In the genomic region with DNA sequence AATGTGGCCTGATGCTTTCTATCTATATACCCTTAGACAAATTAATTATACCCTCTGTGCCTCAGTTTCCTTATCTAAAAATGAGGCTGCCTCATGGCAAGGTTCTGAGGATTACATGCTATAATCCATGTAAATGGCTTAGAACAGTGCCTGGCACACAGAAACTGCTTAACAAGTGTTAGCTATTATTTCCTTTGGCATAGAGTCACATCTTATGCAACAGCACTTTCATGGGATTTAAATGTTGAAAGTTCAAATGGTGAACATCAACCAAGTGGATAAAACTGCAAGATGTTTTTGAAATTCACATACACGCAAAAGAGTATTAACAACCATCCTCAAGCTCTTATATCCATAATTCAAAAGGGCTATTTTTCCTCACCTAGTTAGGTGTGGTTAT, we compare ENCODE assay signal across 31 cellular contexts.
DNase-seq lines count a peak whose midpoint lies in the region; ATAC-seq and TF ChIP-seq lines count a peak whose summit lies in the region.
"Had no signal": no experiment of that assay in that cellular context is flagged by ENCODE, and none has a peak within 500 bp of the region (broad histone marks: within the 10 kb centered on the region; RNA-seq: fewer than 3 reads in every experiment).

No MANE protein-coding gene starts in this region.

- H3K9me3 ChIP-seq in breast epithelium (no peaks in the 10 kb centered on the region), tibial artery (peaks cover 0 to 2% (median 0%) of the 10 kb centered on the region in 3 donors)
- H3K9me3 ChIP-seq: pancreas, upper lobe of left lung had no signal

- H3K36me3 ChIP-seq in breast epithelium, result no peaks in the 10 kb centered on the region
- H3K36me3 ChIP-seq in tibial artery, result no peaks in the 10 kb centered on the region
- H3K36me3 ChIP-seq: cardiac muscle cell, pancreas, sigmoid colon, upper lobe of left lung had no signal

- no TSS peak for BruUV-seq in MCF 10A (replicated peaks; lab: Mats Ljungman, UMichigan)

- TF ChIP-seq POLR2A in breast epithelium (IDR thresholded peaks at IDR 0.05), result no peak

- H3K4me3 Mint-ChIP-seq in MCF 10A (ENCODE audit: unreplicated experiment), result no peak overlapping the region
- H3K4me3 Mint-ChIP-seq in stimulated activated effector memory CD8-positive, alpha-beta T cell treated with anti-CD3 and anti-CD28 coated beads, Interleukin-12 subunit alpha, Interleukin-12 subunit beta, amount 100 ng/mL, for 72 hours, result no peak overlapping the region
- no peak overlapping the region for H3K4me3 Mint-ChIP-seq in mesothelial cell of epicardium
- H3K4me3 Mint-ChIP-seq: B cell; dendritic cell treated with granulocyte-macrophage colony-stimulating factor and Interleukin-4, amounts not matched to agents 40 ng/mL and 50 ng/mL, for 4 days; nephron; stimulated activated naive CD8-positive, alpha-beta T cell treated with anti-CD3 and anti-CD28 coated beads, Interleukin-15, amount 100 ng/mL, for 72 hours; T-helper 2 cell treated with Interferon-gamma antibody and Interleukin-4, amounts not matched to agents 5 μg/mL and 100 μg/mL, for 36 hours had no signal

- intact Hi-C loops in MCF 10A (cut with micrococcal nuclease), result no loop called here
- intact Hi-C loops in breast epithelium (cut with DNase I; ENCODE audit: low total_unique reads), result no loop called here
- intact Hi-C loops in tibial artery (cut with DNase I; ENCODE audit: low total_unique reads), result no loop called here

- DNase-seq in MCF 10A (ENCODE audit: unreplicated experiment) (peak; percentile 62), breast epithelium (ENCODE audit: low spot score in 2 of 2) (no peak), fibroblast of gingiva (ENCODE audit: low read depth) (peak; percentile 66), iris pigment epithelial cell (ENCODE audit: low read depth) (peak; percentile 47), tibial artery (no peak), mesothelial cell of epicardium (ENCODE audit: low spot score in 2 of 2, unreplicated experiment in 2 of 2) (no peak)
- DNase-seq in stimulated activated effector memory CD8-positive, alpha-beta T cell treated with anti-CD3 and anti-CD28 coated beads, Interleukin-12 subunit alpha, Interleukin-12 subunit beta, amount 100 ng/mL, for 72 hours (ENCODE audit: low spot score in 2 of 2), result no peak
- DNase-seq: activated CD4-positive, alpha-beta T cell treated with anti-CD3 and anti-CD28 coated beads for 48 hours; activated naive CD4-positive, alpha-beta T cell; activated T-cell treated with anti-CD3 and anti-CD28 coated beads, Interleukin-2, amount 50 U/mL, for 48 hours; amniotic stem cell; DMS53; GF-D8; H7; IMR-90; NCI-H1105 treated with DMSO at 0.1 percent for 48 hours; NCI-H2029; NCI-H226; NCI-H774; pancreas; sigmoid colon; stimulated activated naive CD8-positive, alpha-beta T cell treated with anti-CD3 and anti-CD28 coated beads, Interleukin-15, amount 100 ng/mL, for 72 hours; upper lobe of left lung had no signal

- H3K9me3 Mint-ChIP-seq in MCF 10A (ENCODE audit: unreplicated experiment), result no peaks in the 10 kb centered on the region
- H3K9me3 Mint-ChIP-seq in stimulated activated effector memory CD8-positive, alpha-beta T cell treated with anti-CD3 and anti-CD28 coated beads, Interleukin-12 subunit alpha, Interleukin-12 subunit beta, amount 100 ng/mL, for 72 hours, result peaks cover 2% of the 10 kb centered on the region
- peaks cover 12% of the 10 kb centered on the region for H3K9me3 Mint-ChIP-seq in mesothelial cell of epicardium
- H3K9me3 Mint-ChIP-seq: dendritic cell treated with granulocyte-macrophage colony-stimulating factor and Interleukin-4, amounts not matched to agents 40 ng/mL and 50 ng/mL, for 4 days had no signal

- CTCF ChIA-PET in MCF 10A (lab: Yijun Ruan, JAX), result interaction anchor here (0.6 to 1.5 kb wide), 4 partner anchors 27 to 318 kb away, joined by 3 read pairs; no protein-coding TSS in a partner anchor

- no peaks in the 10 kb centered on the region for H3K27me3 ChIP-seq in breast epithelium
- no peaks in the 10 kb centered on the region for H3K27me3 ChIP-seq in tibial artery
- H3K27me3 ChIP-seq: cardiac muscle cell, pancreas, sigmoid colon, upper lobe of left lung had no signal

- H3K36me3 Mint-ChIP-seq in MCF 10A (ENCODE audit: insufficient read depth, unreplicated experiment) (no peaks in the 10 kb centered on the region), mesothelial cell of epicardium (no peaks in the 10 kb centered on the region)
- no peaks in the 10 kb centered on the region for H3K36me3 Mint-ChIP-seq in stimulated activated effector memory CD8-positive, alpha-beta T cell treated with anti-CD3 and anti-CD28 coated beads, Interleukin-12 subunit alpha, Interleukin-12 subunit beta, amount 100 ng/mL, for 72 hours

- H3K27ac ChIP-seq in breast epithelium (no peak overlapping the region), tibial artery (peak overlapping the region; percentile 49 to 58)
- H3K27ac ChIP-seq: 22Rv1, cardiac muscle cell, pancreas, upper lobe of left lung, VCaP had no signal

- H3K4me1 ChIP-seq in breast epithelium, result no peaks in the 10 kb centered on the region
- H3K4me1 ChIP-seq in tibial artery, result peaks cover 0 to 19% (median 10%) of the 10 kb centered on the region in 4 donors
- H3K4me1 ChIP-seq: pancreas, sigmoid colon had no signal

- ATAC-seq in HG02852 (IDR thresholded peaks at IDR 0.05; ENCODE audit: unreplicated experiment), result no peak
- no peak for ATAC-seq in stimulated activated effector memory CD8-positive, alpha-beta T cell treated with anti-CD3 and anti-CD28 coated beads, Interleukin-12 subunit alpha, Interleukin-12 subunit beta, amount 100 ng/mL, for 72 hours
- ATAC-seq: stimulated activated naive CD8-positive, alpha-beta T cell treated with anti-CD3 and anti-CD28 coated beads, Interleukin-15, amount 100 ng/mL, for 72 hours had no signal

- H3K4me3 ChIP-seq in breast epithelium (no peak overlapping the region), tibial artery (no peak overlapping the region)
- H3K4me3 ChIP-seq: cardiac muscle cell, pancreas, sigmoid colon, upper lobe of left lung had no signal

- POLR2A ChIA-PET in MCF 10A (lab: Yijun Ruan, JAX), result interaction anchor here (0.5 to 1.7 kb wide), 6 partner anchors 12 to 963 kb away, joined by 3 to 6 read pairs (median 4); no protein-coding TSS in a partner anchor

- H3K27ac Mint-ChIP-seq in MCF 10A (ENCODE audit: low read depth, unreplicated experiment) (no peak overlapping the region), mesothelial cell of epicardium (no peak overlapping the region)
- no peak overlapping the region for H3K27ac Mint-ChIP-seq in stimulated activated effector memory CD8-positive, alpha-beta T cell treated with anti-CD3 and anti-CD28 coated beads, Interleukin-12 subunit alpha, Interleukin-12 subunit beta, amount 100 ng/mL, for 72 hours
- H3K27ac Mint-ChIP-seq: B cell; dendritic cell treated with granulocyte-macrophage colony-stimulating factor and Interleukin-4, amounts not matched to agents 40 ng/mL and 50 ng/mL, for 4 days; nephron; stimulated activated naive CD8-positive, alpha-beta T cell treated with anti-CD3 and anti-CD28 coated beads, Interleukin-15, amount 100 ng/mL, for 72 hours; T-helper 2 cell treated with Interferon-gamma antibody and Interleukin-4, amounts not matched to agents 5 μg/mL and 100 μg/mL, for 36 hours had no signal

- H3K4me1 Mint-ChIP-seq in MCF 10A (ENCODE audit: insufficient read depth, unreplicated experiment) (no peaks in the 10 kb centered on the region), mesothelial cell of epicardium (no peaks in the 10 kb centered on the region)
- no peaks in the 10 kb centered on the region for H3K4me1 Mint-ChIP-seq in stimulated activated effector memory CD8-positive, alpha-beta T cell treated with anti-CD3 and anti-CD28 coated beads, Interleukin-12 subunit alpha, Interleukin-12 subunit beta, amount 100 ng/mL, for 72 hours
- H3K4me1 Mint-ChIP-seq: B cell; nephron; stimulated activated naive CD8-positive, alpha-beta T cell treated with anti-CD3 and anti-CD28 coated beads, Interleukin-15, amount 100 ng/mL, for 72 hours had no signal

- TF ChIP-seq CTCF in MCF 10A (IDR thresholded peaks at IDR 0.05; ENCODE audit: unreplicated experiment), result no peak
- TF ChIP-seq CTCF in breast epithelium (IDR thresholded peaks at IDR 0.05), result no peak
- TF ChIP-seq CTCF in tibial artery (IDR thresholded peaks at IDR 0.05), result no peak
- no peak for TF ChIP-seq CTCF in mesothelial cell of epicardium (IDR thresholded peaks at IDR 0.05; ENCODE audit: unreplicated experiment)

- H3K27me3 Mint-ChIP-seq in MCF 10A (ENCODE audit: insufficient read depth, unreplicated experiment) (no peaks in the 10 kb centered on the region), mesothelial cell of epicardium (ENCODE audit: low read depth) (peaks cover 11% of the 10 kb centered on the region)
- H3K27me3 Mint-ChIP-seq: B cell; dendritic cell treated with granulocyte-macrophage colony-stimulating factor and Interleukin-4, amounts not matched to agents 40 ng/mL and 50 ng/mL, for 4 days; stimulated activated naive CD8-positive, alpha-beta T cell treated with anti-CD3 and anti-CD28 coated beads, Interleukin-15, amount 100 ng/mL, for 72 hours had no signal

Comparison
In these comparisons a context has a peak if more than half of its experiments do, and no peak if none do; other contexts are left out.
1. DNase-seq: peak in MCF 10A (single experiment), fibroblast of gingiva (single experiment) and iris pigment epithelial cell (single experiment); none in breast epithelium (0 of 2), tibial artery (0 of 2), stimulated activated effector memory CD8-positive, alpha-beta T cell treated with anti-CD3 and anti-CD28 coated beads, Interleukin-12 subunit alpha, Interleukin-12 subunit beta, amount 100 ng/mL, for 72 hours (0 of 2) and mesothelial cell of epicardium (0 of 2).
2. H3K27ac ChIP-seq: peak in tibial artery (2 of 2); none in breast epithelium (0 of 2).